In the genomic region with DNA sequence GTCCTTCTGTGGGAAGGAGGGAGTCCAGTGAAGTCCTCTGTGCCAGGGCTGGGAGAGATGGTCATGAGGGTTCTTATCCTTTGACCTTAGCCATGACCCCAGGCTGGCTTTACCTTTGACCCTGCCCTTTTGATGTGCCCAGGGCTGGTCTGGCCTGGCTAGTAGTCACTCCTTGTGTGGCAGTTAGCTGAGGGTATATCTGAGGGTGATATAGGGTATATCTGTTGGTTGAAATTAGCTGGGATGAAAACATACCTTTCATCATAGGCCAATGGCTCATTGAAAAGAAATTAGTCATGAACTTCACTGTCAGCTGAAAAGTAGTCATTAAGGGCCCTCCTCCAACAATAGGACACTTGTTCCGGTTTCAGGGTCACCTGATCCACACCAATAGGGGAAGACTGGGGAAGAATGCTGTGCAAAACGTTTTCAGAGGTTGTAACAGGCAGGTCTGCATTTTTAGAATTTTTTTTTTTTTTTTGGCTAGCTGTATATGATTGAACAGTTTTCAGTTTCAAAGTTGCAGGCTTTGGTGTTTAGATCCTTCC, we compare ENCODE assay signal across 13 cellular contexts.
DNase-seq lines count a peak whose midpoint lies in the region; ATAC-seq, FAIRE-seq and TF ChIP-seq lines count a peak whose summit lies in the region.
"Had no signal": no experiment of that assay in that cellular context is flagged by ENCODE, and none has a peak within 500 bp of the region (broad histone marks: within the 10 kb centered on the region; RNA-seq: fewer than 3 reads in every experiment).

No MANE protein-coding gene starts in this region.

- ATAC-seq in GM19452 (IDR thresholded peaks at IDR 0.05; ENCODE audit: unreplicated experiment) (no peak), left colon (no peak)
- no peak for ATAC-seq in stimulated activated effector memory CD8-positive, alpha-beta T cell treated with anti-CD3 and anti-CD28 coated beads, Interleukin-12 subunit alpha, Interleukin-12 subunit beta, amount 100 ng/mL, for 72 hours
- ATAC-seq: stimulated activated naive B cell treated with anti-CD40 and anti-IgM and Interleukin-4, amounts not matched to agents 10 μg/mL and 1 μg/mL and 100 μg/mL, for 72 hours had no signal

- H2AFZ ChIP-seq in neural progenitor cell (replicated peaks): no peak overlapping the region

- TF ChIP-seq POLR2A in esophagus squamous epithelium (IDR thresholded peaks at IDR 0.05): no peak

- H3K36me3 Mint-ChIP-seq in neural progenitor cell: no peaks in the 10 kb centered on the region
- H3K36me3 Mint-ChIP-seq in stimulated activated effector memory CD8-positive, alpha-beta T cell treated with anti-CD3 and anti-CD28 coated beads, Interleukin-12 subunit alpha, Interleukin-12 subunit beta, amount 100 ng/mL, for 72 hours: no peaks in the 10 kb centered on the region
- H3K36me3 Mint-ChIP-seq: stimulated activated naive B cell treated with anti-CD40 and anti-IgM and Interleukin-4, amounts not matched to agents 10 μg/mL and 1 μg/mL and 100 μg/mL, for 72 hours had no signal

- TF ChIP-seq CTCF in esophagus squamous epithelium (IDR thresholded peaks at IDR 0.05): no peak
- no peak for TF ChIP-seq CTCF in neural progenitor cell (IDR thresholded peaks at IDR 0.05)

- H3K79me2 ChIP-seq in neural progenitor cell (ENCODE audit: low read depth): no peaks in the 10 kb centered on the region

- H3K9ac ChIP-seq in neural progenitor cell: no peak overlapping the region

- H3K27ac Mint-ChIP-seq in neural progenitor cell: peak overlapping the region; percentile 55
- H3K27ac Mint-ChIP-seq in stimulated activated effector memory CD8-positive, alpha-beta T cell treated with anti-CD3 and anti-CD28 coated beads, Interleukin-12 subunit alpha, Interleukin-12 subunit beta, amount 100 ng/mL, for 72 hours: no peak overlapping the region
- H3K27ac Mint-ChIP-seq: nephron progenitor cell; stimulated activated naive B cell treated with anti-CD40 and anti-IgM and Interleukin-4, amounts not matched to agents 10 μg/mL and 1 μg/mL and 100 μg/mL, for 72 hours had no signal

- intact Hi-C loops in esophagus squamous epithelium (cut with DNase I) (no loop called here), left colon (cut with DNase I, micrococcal nuclease) (loop anchor here in 1 of 2 donors (10.0 kb wide), 1 partner anchor 334 kb away; no protein-coding TSS in a partner anchor)

- peak overlapping the region; percentile 57 to 79 (median 70) for H3K27ac ChIP-seq in esophagus squamous epithelium
- no peak overlapping the region for H3K27ac ChIP-seq in neural progenitor cell
- H3K27ac ChIP-seq in small intestine (ENCODE audit: low read depth in 1 of 2, low read length in 1 of 2): peak overlapping the region in 1 of 2 donors; percentile 32
- H3K27ac ChIP-seq: brain microvascular endothelial cell had no signal

- no peaks in the 10 kb centered on the region for H3K9me3 ChIP-seq in esophagus squamous epithelium
- no peaks in the 10 kb centered on the region for H3K9me3 ChIP-seq in neural progenitor cell (ENCODE audit: low read depth)
- no peaks in the 10 kb centered on the region for H3K9me3 ChIP-seq in small intestine (ENCODE audit: control insufficient read depth, low read depth)

- peak; percentile 63 for DNase-seq in CD1c-positive myeloid dendritic cell (ENCODE audit: extremely low spot score)
- DNase-seq in NOMO-1 treated with dmso at 0.1 percent for 144 hours (lab: John Stamatoyannopoulos, UW; ENCODE audit: unreplicated experiment): peak; percentile 24
- no peak for DNase-seq in esophagus squamous epithelium (lab: John Stamatoyannopoulos, UW)
- DNase-seq in neural progenitor cell (ENCODE audit: low spot score): no peak
- no peak for DNase-seq in stimulated activated effector memory CD8-positive, alpha-beta T cell treated with anti-CD3 and anti-CD28 coated beads, Interleukin-12 subunit alpha, Interleukin-12 subunit beta, amount 100 ng/mL, for 72 hours (ENCODE audit: low spot score in 2 of 2)
- no peak for DNase-seq in small intestine
- DNase-seq in left colon: no peak
- DNase-seq: activated gamma-delta T cell; brain microvascular endothelial cell; NCI-H1092 treated with DMSO at 0.1 percent for 48 hours; nephron progenitor cell; stimulated activated naive B cell treated with anti-CD40 and anti-IgM and Interleukin-4, amounts not matched to agents 10 μg/mL and 1 μg/mL and 100 μg/mL, for 72 hours had no signal

- H3K4me3 ChIP-seq in esophagus squamous epithelium: no peak overlapping the region
- H3K4me3 ChIP-seq in neural progenitor cell: no peak overlapping the region
- H3K4me3 ChIP-seq in small intestine (ENCODE audit: low read depth in 1 of 2, low read length in 2 of 2): no peak overlapping the region

- H3K27me3 ChIP-seq in esophagus squamous epithelium: no peaks in the 10 kb centered on the region
- no peaks in the 10 kb centered on the region for H3K27me3 ChIP-seq in neural progenitor cell
- no peaks in the 10 kb centered on the region for H3K27me3 ChIP-seq in small intestine (ENCODE audit: control insufficient read depth in 2 of 2, insufficient read depth in 2 of 2, low read length in 2 of 2)
- H3K27me3 ChIP-seq: brain microvascular endothelial cell had no signal

- peaks cover 3% of the 10 kb centered on the region for H3K27me3 Mint-ChIP-seq in neural progenitor cell (ENCODE audit: insufficient read depth, low read depth)

- no peaks in the 10 kb centered on the region for H4K20me1 ChIP-seq in neural progenitor cell (ENCODE audit: low read depth)

- peaks cover 18% of the 10 kb centered on the region for H3K4me1 Mint-ChIP-seq in neural progenitor cell
- no peaks in the 10 kb centered on the region for H3K4me1 Mint-ChIP-seq in stimulated activated effector memory CD8-positive, alpha-beta T cell treated with anti-CD3 and anti-CD28 coated beads, Interleukin-12 subunit alpha, Interleukin-12 subunit beta, amount 100 ng/mL, for 72 hours

- H3K36me3 ChIP-seq in esophagus squamous epithelium (no peaks in the 10 kb centered on the region), neural progenitor cell (no peaks in the 10 kb centered on the region), small intestine (ENCODE audit: control insufficient read depth in 2 of 2, insufficient read depth in 2 of 2, low read length in 2 of 2) (no peaks in the 10 kb centered on the region)
- H3K36me3 ChIP-seq: brain microvascular endothelial cell had no signal

- H3K9me3 Mint-ChIP-seq in neural progenitor cell: peaks cover 2% of the 10 kb centered on the region
- H3K9me3 Mint-ChIP-seq in stimulated activated effector memory CD8-positive, alpha-beta T cell treated with anti-CD3 and anti-CD28 coated beads, Interleukin-12 subunit alpha, Interleukin-12 subunit beta, amount 100 ng/mL, for 72 hours: no peaks in the 10 kb centered on the region
- H3K9me3 Mint-ChIP-seq: nephron progenitor cell; stimulated activated naive B cell treated with anti-CD40 and anti-IgM and Interleukin-4, amounts not matched to agents 10 μg/mL and 1 μg/mL and 100 μg/mL, for 72 hours had no signal

- no peaks in the 10 kb centered on the region for H3F3A ChIP-seq in neural progenitor cell (ENCODE audit: low read depth)

- no peak overlapping the region for H3K4me2 ChIP-seq in neural progenitor cell

- H3K4me1 ChIP-seq in esophagus squamous epithelium (peaks cover 0 to 80% (median 28%) of the 10 kb centered on the region in 3 donors), neural progenitor cell (no peaks in the 10 kb centered on the region), small intestine (ENCODE audit: control insufficient read depth in 2 of 2, insufficient read depth in 1 of 2, low read depth in 1 of 2, low read length in 1 of 2) (no peaks in the 10 kb centered on the region)

- 12 to 25% methylated on average over 2 of the region's 2 CpGs for WGBS in esophagus squamous epithelium, 2 donors
- 20 to 41% (median 30%) methylated on average over 2 of the region's 2 CpGs for WGBS in small intestine, 3 donors

- H3K4me3 Mint-ChIP-seq in neural progenitor cell: no peak overlapping the region
- no peak overlapping the region for H3K4me3 Mint-ChIP-seq in stimulated activated effector memory CD8-positive, alpha-beta T cell treated with anti-CD3 and anti-CD28 coated beads, Interleukin-12 subunit alpha, Interleukin-12 subunit beta, amount 100 ng/mL, for 72 hours
- H3K4me3 Mint-ChIP-seq: nephron progenitor cell; stimulated activated naive B cell treated with anti-CD40 and anti-IgM and Interleukin-4, amounts not matched to agents 10 μg/mL and 1 μg/mL and 100 μg/mL, for 72 hours had no signal

- FAIRE-seq in small intestine (lab: Jason Lieb, UNC): no peak

Comparison
In these comparisons a context has a peak if more than half of its experiments do, and no peak if none do; other contexts are left out.
1. DNase-seq: peak in CD1c-positive myeloid dendritic cell (single experiment) and NOMO-1 treated with dmso at 0.1 percent for 144 hours (single experiment); none in esophagus squamous epithelium (single experiment), neural progenitor cell (single experiment), stimulated activated effector memory CD8-positive, alpha-beta T cell treated with anti-CD3 and anti-CD28 coated beads, Interleukin-12 subunit alpha, Interleukin-12 subunit beta, amount 100 ng/mL, for 72 hours (0 of 2), small intestine (single experiment) and left colon (0 of 2).